In the genomic region with DNA sequence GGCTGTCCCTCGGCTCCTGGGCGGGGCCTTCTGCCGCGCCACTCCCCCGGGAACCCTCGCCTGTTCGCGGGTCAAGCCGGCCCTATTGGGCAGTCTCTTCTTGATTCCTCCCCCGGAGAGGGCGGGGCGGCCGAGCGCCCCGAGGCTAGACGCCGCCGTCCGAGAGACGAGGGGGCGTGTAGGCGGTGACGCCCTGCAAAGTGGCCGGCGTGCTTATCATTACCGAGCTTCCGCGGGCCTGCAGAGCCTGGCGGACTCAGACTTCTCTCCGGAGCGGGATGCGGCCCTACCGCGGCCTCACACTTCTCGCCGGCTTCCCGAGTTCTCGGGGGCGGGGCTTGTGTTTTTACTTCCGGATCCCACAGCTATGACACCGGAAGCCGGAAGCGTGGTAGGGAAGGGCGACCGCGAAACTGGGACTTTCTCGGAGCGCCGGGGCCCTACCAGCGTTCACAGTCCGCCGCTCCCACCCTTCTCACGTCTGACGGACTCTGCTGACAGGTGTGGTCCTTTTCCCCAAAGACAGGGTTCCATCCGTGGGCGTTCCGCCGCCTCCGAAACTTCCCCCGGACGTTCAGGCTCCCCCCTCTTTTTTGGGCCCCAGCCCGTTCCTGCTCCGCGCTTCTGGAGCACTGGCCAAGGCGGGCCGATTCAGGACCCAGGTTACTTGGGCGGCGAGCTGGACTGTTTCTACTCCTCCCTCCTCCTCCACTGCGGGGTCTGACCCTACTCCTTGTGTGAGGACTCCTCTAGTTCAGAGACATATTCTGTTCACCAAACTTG, we compare ENCODE assay signal across 8 cellular contexts. TPM values are rescaled to one million over a fixed set of nuclear protein-coding genes. Genes with fewer than 3 reads are reported as not detected.
DNase-seq lines count a peak whose midpoint lies in the region; ATAC-seq lines count a peak whose summit lies in the region.

Gene IKBKG (plus strand): TSS at position 376 of the 783 bp plus-strand sequence. CDS start 4,383 bp downstream, outside the sequence.

- H3K9me3 ChIP-seq in right cardiac atrium (ENCODE audit: control insufficient read depth, low read length) (no peaks in the 10 kb centered on the region), aorta (ENCODE audit: control insufficient read depth, low read length) (no peaks in the 10 kb centered on the region)

- H3K27me3 ChIP-seq in right cardiac atrium (ENCODE audit: control insufficient read depth, insufficient read depth) (no peaks in the 10 kb centered on the region), rectal smooth muscle tissue (ENCODE audit: control insufficient read depth, insufficient read depth, low read length) (no peaks in the 10 kb centered on the region), aorta (ENCODE audit: control insufficient read depth in 1 of 2, insufficient read depth in 2 of 2, low read length in 1 of 2) (no peaks in the 10 kb centered on the region)

- H3K4me1 ChIP-seq in right cardiac atrium (ENCODE audit: control insufficient read depth, insufficient read depth, low read length): peaks cover 4% of the 10 kb centered on the region
- peaks cover 4% of the 10 kb centered on the region for H3K4me1 ChIP-seq in rectal smooth muscle tissue (ENCODE audit: control insufficient read depth, insufficient read depth, low read length)
- no peaks in the 10 kb centered on the region for H3K4me1 ChIP-seq in aorta (ENCODE audit: control insufficient read depth in 1 of 2, insufficient read depth in 2 of 2, low read length in 2 of 2)

- intact Hi-C loops in T-helper 2 cell treated with Interferon-gamma antibody and Interleukin-4, amounts not matched to agents 100 ng/mL and 5 ng/mL, for 36 hours (cut with micrococcal nuclease): loop anchor here (1.0 kb wide), 4 partner anchors 31 to 619 kb away; partner anchors contain the start of genes FAM3A, LAGE3 and SLC10A3
- intact Hi-C loops in right cardiac atrium (cut with DNase I): no loop called here
- intact Hi-C loops in aorta (cut with DNase I): no loop called here

- H3K4me3 ChIP-seq in right cardiac atrium (ENCODE audit: low read length) (peak within 1 kb of the TSS; percentile 58), rectal smooth muscle tissue (ENCODE audit: low read length) (peak within 1 kb of the TSS; percentile 75), aorta (ENCODE audit: low read length in 2 of 2) (peak within 1 kb of the TSS; percentile 9 to 24)

- DNase-seq in NCI-H187 treated with DMSO at 0.1 percent for 48 hours (lab: John Stamatoyannopoulos, UW) (peak; percentile 59), anterior cingulate cortex (lab: John Stamatoyannopoulos, UW) (peak in 56 of 58 donors; percentile 34 to 94 (median 84)), right cardiac atrium (peak; percentile 90 to 97 (median 96)), aorta (peak; percentile 93 to 94)

- H3K36me3 ChIP-seq in rectal smooth muscle tissue (ENCODE audit: control insufficient read depth, insufficient read depth, low read length): no peaks in the 10 kb centered on the region
- H3K36me3 ChIP-seq in aorta (ENCODE audit: control insufficient read depth in 1 of 2, insufficient read depth in 2 of 2, low read length in 1 of 2): no peaks in the 10 kb centered on the region

- peak within 1 kb of the TSS; percentile 84 for H3K27ac ChIP-seq in right cardiac atrium (ENCODE audit: low read length)
- H3K27ac ChIP-seq in rectal smooth muscle tissue (ENCODE audit: low read depth, low read length): peak within 1 kb of the TSS; percentile 84
- peak within 1 kb of the TSS in 1 of 2 donors; percentile 72 for H3K27ac ChIP-seq in aorta (ENCODE audit: low read depth in 1 of 2, low read length in 2 of 2)

- peak; percentile 76 for ATAC-seq in GM18502 (IDR thresholded peaks at IDR 0.05; ENCODE audit: poor library complexity, unreplicated experiment)
- peak; percentile 73 for ATAC-seq in HG02943 (IDR thresholded peaks at IDR 0.05; ENCODE audit: low read depth, unreplicated experiment)
- peak; percentile 94 to 96 for ATAC-seq in right cardiac atrium
- peak; percentile 95 for ATAC-seq in aorta (ENCODE audit: low FRiP score)

- peak within 1 kb of the TSS; percentile 58 for H3K9ac ChIP-seq in rectal smooth muscle tissue (ENCODE audit: low read length)

- WGBS in right cardiac atrium: under 1% methylated on average over 69 of the region's 69 CpGs
- WGBS in aorta, 2 donors: 1 to 27% methylated on average over 63 to 69 of the region's 69 CpGs

RNA-seq across cellular contexts. Expression of gene IKBKG, which starts in this region (rescaled TPM):
- 41.9 and 45.1 TPM in 2 replicates for total RNA-seq in T-helper 2 cell treated with Interferon-gamma antibody and Interleukin-4, amounts not matched to agents 100 ng/mL and 5 ng/mL, for 36 hours
- total RNA-seq in right cardiac atrium (10 to 100 TPM; 17.7 to 21.8 (median 19.1) TPM), aorta (10 to 100 TPM; 30.3 to 31.8 TPM)
- polyA plus RNA-seq in right cardiac atrium (17.2 TPM), aorta (10 to 100 TPM; 12.0 to 51.3 TPM)

Comparison
In these comparisons a context has a peak if more than half of its experiments do, and no peak if none do; other contexts are left out.
1. H3K4me3 ChIP-seq: peak in every context shown above with its lines; median percentile 75 in rectal smooth muscle tissue; 58 in right cardiac atrium; 16 in aorta.